ENCODE assay signal across 31 cellular contexts in the genomic region with DNA sequence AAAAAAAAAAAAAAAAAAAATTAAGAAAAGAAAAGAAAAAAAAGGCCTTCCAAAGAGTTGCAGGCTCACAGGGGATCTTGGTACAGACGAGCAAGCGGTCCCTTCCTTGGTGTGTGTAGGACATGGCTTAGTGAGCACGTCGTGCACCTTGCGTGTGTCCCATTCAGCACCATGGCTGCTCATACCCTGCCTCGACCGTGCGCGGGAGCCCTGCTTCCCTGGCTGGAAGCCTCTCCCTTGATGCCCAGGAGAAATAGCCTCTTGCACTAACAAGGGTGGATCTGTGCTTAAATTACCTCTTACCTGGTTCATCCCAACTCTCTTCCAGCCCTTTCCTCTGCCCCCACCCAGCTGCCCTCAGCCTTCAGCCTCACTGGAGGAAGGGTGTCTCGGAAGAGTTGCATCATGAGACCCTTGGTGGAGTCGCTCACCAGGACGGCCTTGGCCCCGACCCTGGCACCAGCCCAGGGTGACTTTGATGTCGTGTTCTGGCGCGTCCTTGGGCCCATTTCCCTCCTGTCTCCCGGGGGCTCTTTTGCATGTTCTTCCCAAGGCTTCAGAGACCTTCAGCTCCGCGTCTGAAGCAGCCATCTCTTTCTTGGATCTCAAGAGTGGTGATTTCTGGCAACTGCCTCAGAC.
"Had no signal": no experiment of that assay in that cellular context is flagged by ENCODE, and none has a peak within 500 bp of the region (broad histone marks: within the 10 kb centered on the region; RNA-seq: fewer than 3 reads in every experiment).

No MANE protein-coding gene starts in this region.

- ATAC-seq: activated T-cell treated with anti-CD3 and anti-CD28 coated beads, Interleukin-2, amount 50 U/mL, for 72 hours; body of pancreas; esophagus mucosa; heart left ventricle; left lobe of liver; lower lobe of right lung; psoas muscle; stimulated activated memory B cell treated with anti-CD40 and anti-IgM and Interleukin-4, amounts not matched to agents 10 μg/mL and 1 μg/mL and 100 μg/mL, for 72 hours; stimulated activated naive CD8-positive, alpha-beta T cell treated with anti-CD3 and anti-CD28 coated beads, Interleukin-15, amount 100 ng/mL, for 72 hours had no signal

- H3K36me3 Mint-ChIP-seq: activated naive CD8-positive, alpha-beta T cell; stimulated activated memory B cell treated with anti-CD40 and anti-IgM and Interleukin-4, amounts not matched to agents 10 μg/mL and 1 μg/mL and 100 μg/mL, for 72 hours had no signal

- H3K4me1 ChIP-seq: parathyroid adenoma, psoas muscle had no signal

- H3K4me3 ChIP-seq: body of pancreas, coronary artery, heart left ventricle, lower lobe of right lung, psoas muscle, smooth muscle cell, upper lobe of left lung, vagina had no signal

- H3K4me3 Mint-ChIP-seq: activated naive CD8-positive, alpha-beta T cell; activated T-cell treated with anti-CD3 and anti-CD28 coated beads, Interleukin-2, amount 50 U/mL, for 72 hours; nephron progenitor cell; stimulated activated memory B cell treated with anti-CD40 and anti-IgM and Interleukin-4, amounts not matched to agents 10 μg/mL and 1 μg/mL and 100 μg/mL, for 72 hours; stimulated activated naive CD8-positive, alpha-beta T cell treated with anti-CD3 and anti-CD28 coated beads, Interleukin-15, amount 100 ng/mL, for 72 hours; T-helper 2 cell treated with Interferon-gamma antibody and Interleukin-4, amounts not matched to agents 5 μg/mL and 100 μg/mL, for 36 hours had no signal

- H3K27me3 ChIP-seq: body of pancreas, heart left ventricle, upper lobe of left lung, vagina had no signal

- H3K4me2 ChIP-seq: smooth muscle cell had no signal

- H3K27ac Mint-ChIP-seq: activated naive CD8-positive, alpha-beta T cell; activated T-cell treated with anti-CD3 and anti-CD28 coated beads, Interleukin-2, amount 50 U/mL, for 72 hours; nephron progenitor cell; stimulated activated memory B cell treated with anti-CD40 and anti-IgM and Interleukin-4, amounts not matched to agents 10 μg/mL and 1 μg/mL and 100 μg/mL, for 72 hours; T-helper 2 cell treated with Interferon-gamma antibody and Interleukin-4, amounts not matched to agents 5 μg/mL and 100 μg/mL, for 36 hours had no signal

- DNase-seq: activated CD4-positive, alpha-beta T cell treated with anti-CD3 and anti-CD28 coated beads for 4 hours; activated CD4-positive, alpha-beta T cell treated with anti-CD3 and anti-CD28 coated beads, Interleukin-2, amount 50 U/mL, for 4 hours; activated CD4-positive, CD25-positive, alpha-beta regulatory T cell; activated naive CD4-positive, alpha-beta T cell treated with Interleukin-2 at 50 U/mL for 16 hours; activated T-cell treated with anti-CD3 and anti-CD28 coated beads for 4 hours; activated T-cell treated with anti-CD3 and anti-CD28 coated beads, Interleukin-2, amount 50 U/mL, for 72 hours; aorta; body of pancreas; foreskin fibroblast; heart left ventricle; hypothalamus; kidney glomerular epithelial cell; lower lobe of right lung; nephron progenitor cell; psoas muscle; stimulated activated CD4-positive, alpha-beta T cell treated with anti-CD3 and anti-CD28 coated beads, Interleukin-1b, Interleukin-23, amount 100 ng/mL, for 48 hours; stimulated activated CD4-positive, alpha-beta T cell treated with anti-CD3 and anti-CD28 coated beads, Interleukin-4, amount 100 ng/mL, for 4 hours; stimulated activated CD8-positive, alpha-beta memory T cell treated with anti-CD3 and anti-CD28 coated beads, Interleukin-4, amount 100 ng/mL, for 48 hours; stimulated activated naive CD8-positive, alpha-beta T cell treated with anti-CD3 and anti-CD28 coated beads, Interleukin-15, amount 100 ng/mL, for 72 hours; substantia nigra; T-helper 1 cell had no signal

- H3K9me3 Mint-ChIP-seq: activated T-cell treated with anti-CD3 and anti-CD28 coated beads, Interleukin-2, amount 50 U/mL, for 72 hours; nephron progenitor cell; stimulated activated memory B cell treated with anti-CD40 and anti-IgM and Interleukin-4, amounts not matched to agents 10 μg/mL and 1 μg/mL and 100 μg/mL, for 72 hours; stimulated activated naive CD8-positive, alpha-beta T cell treated with anti-CD3 and anti-CD28 coated beads, Interleukin-15, amount 100 ng/mL, for 72 hours; T-helper 2 cell treated with Interferon-gamma antibody and Interleukin-4, amounts not matched to agents 5 μg/mL and 100 μg/mL, for 36 hours had no signal

- H3K36me3 ChIP-seq: heart left ventricle, lower lobe of right lung, upper lobe of left lung, vagina had no signal

- H3K9ac ChIP-seq: parathyroid adenoma had no signal

- H3K27me3 Mint-ChIP-seq: activated naive CD8-positive, alpha-beta T cell; stimulated activated memory B cell treated with anti-CD40 and anti-IgM and Interleukin-4, amounts not matched to agents 10 μg/mL and 1 μg/mL and 100 μg/mL, for 72 hours; stimulated activated naive CD8-positive, alpha-beta T cell treated with anti-CD3 and anti-CD28 coated beads, Interleukin-15, amount 100 ng/mL, for 72 hours had no signal

- H2AFZ ChIP-seq: parathyroid adenoma had no signal

- H3K27ac ChIP-seq: body of pancreas, coronary artery, heart left ventricle, lower lobe of right lung, parathyroid adenoma, psoas muscle, upper lobe of left lung, vagina had no signal

- H3K9me3 ChIP-seq: body of pancreas, heart left ventricle, lower lobe of right lung, psoas muscle, upper lobe of left lung, vagina had no signal
